Comparison of ENCODE assay signal across 17 cellular contexts in the genomic region with DNA sequence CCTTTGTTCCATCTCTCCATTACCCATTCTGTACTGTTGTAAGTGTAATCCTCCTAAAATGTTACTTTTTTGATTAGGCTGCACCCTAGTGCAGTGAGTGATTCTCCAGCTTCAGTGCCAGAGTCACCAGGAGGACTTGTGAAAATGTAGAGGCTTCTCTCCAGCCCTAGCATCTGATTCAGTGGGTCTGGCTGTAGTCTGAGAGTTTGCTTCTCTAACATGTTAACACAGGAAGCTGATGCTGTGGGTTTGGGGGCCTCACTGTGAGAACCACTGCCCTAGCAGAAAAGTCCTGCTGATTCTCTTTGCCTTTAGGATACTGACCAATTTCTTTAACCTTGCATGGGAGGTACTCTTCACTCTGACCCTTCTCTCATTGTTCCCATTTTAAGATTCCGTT.
"Had no signal": no experiment of that assay in that cellular context is flagged by ENCODE, and none has a peak within 500 bp of the region (broad histone marks: within the 10 kb centered on the region; RNA-seq: fewer than 3 reads in every experiment).

No MANE protein-coding gene starts in this region.

- H3K36me3 ChIP-seq: ovary had no signal

- H3K27me3 ChIP-seq: esophagus squamous epithelium, ovary, SJSA1, tibial artery had no signal

- H3K4me3 ChIP-seq: esophagus squamous epithelium, ovary, psoas muscle, SJSA1, skin epidermis, tibial artery had no signal

- H3K27ac ChIP-seq: esophagus squamous epithelium, ovary, psoas muscle, SJSA1, skin epidermis, tibial artery, VCaP had no signal

- ATAC-seq: left ventricle myocardium superior, psoas muscle, right cardiac atrium had no signal

- H3K4me3 Mint-ChIP-seq: activated CD4-positive, alpha-beta memory T cell treated with anti-CD3 and anti-CD28 coated beads for 36 hours had no signal

- H3K27me3 Mint-ChIP-seq: activated CD4-positive, alpha-beta memory T cell treated with anti-CD3 and anti-CD28 coated beads for 36 hours had no signal

- H3K9me3 Mint-ChIP-seq: activated CD4-positive, alpha-beta memory T cell treated with anti-CD3 and anti-CD28 coated beads for 36 hours had no signal

- DNase-seq: activated CD4-positive, alpha-beta memory T cell treated with anti-CD3 and anti-CD28 coated beads for 36 hours; activated CD4-positive, CD25-positive, alpha-beta regulatory T cell treated with anti-CD3 and anti-CD28 coated beads, Interleukin-2, amount 50 U/mL, for 72 hours; activated naive CD4-positive, alpha-beta T cell treated with Interleukin-2 at 50 U/mL for 16 hours; dermis blood vessel endothelial cell; effector memory CD4-positive, alpha-beta T cell; esophagus squamous epithelium; left ventricle myocardium superior; ovary; psoas muscle; right cardiac atrium; stimulated activated CD4-positive, alpha-beta T cell treated with anti-CD3 and anti-CD28 coated beads, Interleukin-2, amount 100 ng/mL, for 48 hours; substantia nigra; T-helper 2 cell; tibial artery had no signal

- H3K4me1 ChIP-seq: SJSA1 had no signal

- H3K27ac Mint-ChIP-seq: activated CD4-positive, alpha-beta memory T cell treated with anti-CD3 and anti-CD28 coated beads for 36 hours had no signal
